22 cellular contexts compared by ENCODE assay signal in genomic region chr2:238267341-238267710, GRCh38. TPM values are rescaled to one million over a fixed set of nuclear protein-coding genes. Genes with fewer than 3 reads are reported as not detected.
A peak's percentile ranks its signal among the peaks of the same experiment; 100 is the strongest.
DNase-seq lines count a peak whose midpoint lies in the region; ATAC-seq and TF ChIP-seq lines count a peak whose summit lies in the region.
"Had no signal": no experiment of that assay in that cellular context is flagged by ENCODE, and none has a peak within 500 bp of the region (broad histone marks: within the 10 kb centered on the region; RNA-seq: fewer than 3 reads in every experiment).

No MANE protein-coding gene starts in this region.

- H3K27ac ChIP-seq in IMR-90 (ENCODE audit: insufficient read depth, low read length), result no peak overlapping the region
- H3K27ac ChIP-seq in trophoblast cell (ENCODE audit: low read depth, low read length), result no peak overlapping the region
- H3K27ac ChIP-seq: adrenal gland, dorsolateral prefrontal cortex had no signal

- H3K9ac ChIP-seq in IMR-90 (ENCODE audit: low read depth, low read length) (no peak overlapping the region), trophoblast cell (ENCODE audit: low read length) (no peak overlapping the region)

- H3K4me1 ChIP-seq in IMR-90 (ENCODE audit: control insufficient read depth, insufficient read depth, low read length) (peaks cover 4% of the 10 kb centered on the region; the same call in 1 of the 2 replicates), trophoblast cell (ENCODE audit: control insufficient read depth in 1 of 2, insufficient read depth in 2 of 2, low read length in 2 of 2) (peaks cover 18 to 29% of the 10 kb centered on the region in 2 experiments)

- DNase-seq in activated T-cell treated with anti-CD3 and anti-CD28 coated beads, Interleukin-2, amount 50 U/mL, for 24 hours, result no peak
- DNase-seq in activated T-cell treated with anti-CD3 and anti-CD28 coated beads, Interleukin-2, amount 50 U/mL, for 48 hours, result no peak
- DNase-seq in IMR-90, result peak; percentile 42
- DNase-seq in MCF 10A (ENCODE audit: unreplicated experiment), result peak; percentile 83
- no peak for DNase-seq in trophoblast cell
- no peak for DNase-seq in NCI-H2029 treated with DMSO at 0.1 percent for 48 hours (lab: John Stamatoyannopoulos, UW)
- DNase-seq in activated effector memory CD4-positive, alpha-beta T cell treated with Interleukin-2 at 50 U/mL for 16 hours, result no peak
- DNase-seq: ACHN; activated CD4-positive, alpha-beta memory T cell treated with anti-CD3 and anti-CD28 coated beads, Interleukin-2, amount 10 ng/mL, durations not matched to agents 7 days and 5 days; adrenal gland; central memory CD4-positive, alpha-beta T cell; dorsolateral prefrontal cortex; erythroblast; HCEC 1CT; KBM-7; NCI-H1048; NCI-H524 treated with DMSO at 0.1 percent for 48 hours; substantia nigra had no signal

- H2AK5ac ChIP-seq in IMR-90 (ENCODE audit: low read depth, low read length) (peak overlapping the region; percentile 58; the same call in 1 of the 2 replicates), trophoblast cell (ENCODE audit: low read length) (no peak overlapping the region)

- no peak overlapping the region for H2BK20ac ChIP-seq in IMR-90 (ENCODE audit: low read depth, low read length)

- POLR2A ChIA-PET in IMR-90 (lab: Charles Lee; ENCODE audit: unreplicated experiment), result interaction anchor here (0.6 kb wide), 1 partner anchor 12 kb away, joined by 4 read pairs; no protein-coding TSS in a partner anchor
- POLR2A ChIA-PET in MCF 10A (lab: Yijun Ruan, JAX), result interaction anchor here (0.7 to 6.3 kb wide), 5 partner anchors 12 to 65 kb away, joined by 3 to 95 read pairs (median 3); partner anchors contain the start of gene PER2

- peak overlapping the region; percentile 60 for H3K4ac ChIP-seq in IMR-90 (ENCODE audit: low read depth, low read length)
- H3K4ac ChIP-seq in trophoblast cell (ENCODE audit: low read depth, low read length), result no peak overlapping the region

- intact Hi-C loops in IMR-90 (cut with micrococcal nuclease) (loop anchor here (10.0 kb wide), 1 partner anchor 493 kb away; no protein-coding TSS in a partner anchor), MCF 10A (cut with micrococcal nuclease) (no loop called here)

- H2AFZ ChIP-seq in IMR-90 (replicated peaks; ENCODE audit: low read length, poor library complexity), result peak overlapping the region; percentile 65
- H2AFZ ChIP-seq in trophoblast cell (ENCODE audit: insufficient read depth, low read length, poor library complexity), result no peak overlapping the region

- peak overlapping the region; percentile 41 for H3K27ac Mint-ChIP-seq in activated T-cell treated with anti-CD3 and anti-CD28 coated beads, Interleukin-2, amount 50 U/mL, for 24 hours
- H3K27ac Mint-ChIP-seq in MCF 10A (ENCODE audit: low read depth, unreplicated experiment), result peak overlapping the region; percentile 80
- H3K27ac Mint-ChIP-seq: activated CD4-positive, alpha-beta memory T cell treated with anti-CD3 and anti-CD28 coated beads, Interleukin-2, amount 10 ng/mL, durations not matched to agents 7 days and 5 days; T-helper 2 cell treated with Interferon-gamma antibody and Interleukin-4, amounts not matched to agents 5 μg/mL and 100 μg/mL, for 36 hours; WTC11 had no signal

- H4K5ac ChIP-seq in IMR-90 (ENCODE audit: low read depth, low read length), result no peak overlapping the region; the same call in 1 of the 2 replicates

- no peak overlapping the region for H4K91ac ChIP-seq in IMR-90 (ENCODE audit: insufficient read depth, low read depth, low read length)
- peak overlapping the region; percentile 75 for H4K91ac ChIP-seq in trophoblast cell (ENCODE audit: low read depth, low read length)

- H2AK9ac ChIP-seq in IMR-90 (replicated peaks; ENCODE audit: low read depth, low read length, poor library complexity), result peak overlapping the region; percentile 81

- no peak overlapping the region for H4K12ac ChIP-seq in trophoblast cell (ENCODE audit: low read depth, low read length)

- H3K14ac ChIP-seq in IMR-90 (replicated peaks; ENCODE audit: low read depth, low read length) (peak overlapping the region; percentile 44; the same call in 1 of the 2 replicates), trophoblast cell (ENCODE audit: low read length) (peak overlapping the region; percentile 16)

- peaks cover 5% of the 10 kb centered on the region for H3K4me1 Mint-ChIP-seq in activated T-cell treated with anti-CD3 and anti-CD28 coated beads, Interleukin-2, amount 50 U/mL, for 24 hours (ENCODE audit: low read depth)
- H3K4me1 Mint-ChIP-seq in MCF 10A (ENCODE audit: insufficient read depth, unreplicated experiment), result peaks cover 20% of the 10 kb centered on the region

- no peak for TF ChIP-seq RAD21 in IMR-90 (IDR thresholded peaks at IDR 0.05; ENCODE audit: low read length)

- H3K36me3 ChIP-seq in IMR-90 (ENCODE audit: control insufficient read depth, insufficient read depth, low read length) (peaks cover 10% of the 10 kb centered on the region), trophoblast cell (ENCODE audit: control insufficient read depth in 1 of 2, insufficient read depth in 2 of 2, low read length in 2 of 2) (peaks cover 0 to 5% of the 10 kb centered on the region in 2 experiments)

- H3K23ac ChIP-seq in IMR-90 (ENCODE audit: low read depth, low read length) (0 out of 2 replicates have a peak overlapping the region, but pooled peaks have one; percentile 11), trophoblast cell (ENCODE audit: low read length) (no peak overlapping the region)

- peak overlapping the region in 1 of 2 experiments; percentile 35; a peak in 1 of 4 replicates for H4K8ac ChIP-seq in IMR-90 (ENCODE audit: low read depth in 2 of 2, low read length in 2 of 2)
- no peak overlapping the region for H4K8ac ChIP-seq in trophoblast cell (ENCODE audit: low read depth, low read length)

- no peak for TF ChIP-seq POLR2A in IMR-90 (IDR thresholded peaks at IDR 0.05; ENCODE audit: low read depth, low read length)

- H3K4me3 ChIP-seq in IMR-90 (ENCODE audit: insufficient read depth, low read depth, low read length), result no peak overlapping the region
- no peak overlapping the region for H3K4me3 ChIP-seq in trophoblast cell (ENCODE audit: low read depth, low read length)
- H3K4me3 ChIP-seq: adrenal gland, dorsolateral prefrontal cortex had no signal

- peaks cover 6% of the 10 kb centered on the region; the same call in 1 of the 2 replicates for H3K9me1 ChIP-seq in IMR-90 (ENCODE audit: insufficient read depth, low read length)

- ATAC-seq in IMR-90 (ENCODE audit: low read depth) (no peak), HG03108 (IDR thresholded peaks at IDR 0.05; ENCODE audit: unreplicated experiment) (no peak)

- H3K4me2 ChIP-seq in IMR-90 (ENCODE audit: low read depth, low read length) (no peak overlapping the region), trophoblast cell (ENCODE audit: low read length) (no peak overlapping the region)

- BruUV-seq in IMR-90 (replicated peaks; lab: Mats Ljungman, UMichigan) (no TSS peak), MCF 10A (replicated peaks; lab: Mats Ljungman, UMichigan) (no TSS peak)

- H3K18ac ChIP-seq in IMR-90 (ENCODE audit: low read depth, low read length) (no peak overlapping the region), trophoblast cell (ENCODE audit: low read length) (no peak overlapping the region)

- no peak overlapping the region for H2BK12ac ChIP-seq in trophoblast cell (ENCODE audit: low read length)

- H3K27me3 Mint-ChIP-seq in activated T-cell treated with anti-CD3 and anti-CD28 coated beads, Interleukin-2, amount 50 U/mL, for 24 hours, result no peaks in the 10 kb centered on the region
- no peaks in the 10 kb centered on the region for H3K27me3 Mint-ChIP-seq in MCF 10A (ENCODE audit: insufficient read depth, unreplicated experiment)
- H3K27me3 Mint-ChIP-seq: activated CD4-positive, alpha-beta memory T cell treated with anti-CD3 and anti-CD28 coated beads, Interleukin-2, amount 10 ng/mL, durations not matched to agents 7 days and 5 days had no signal

- peak overlapping the region; percentile 60 for H2BK5ac ChIP-seq in IMR-90 (ENCODE audit: low read depth, low read length, poor library complexity, severe bottlenecking)
- H2BK5ac ChIP-seq in trophoblast cell (ENCODE audit: low read depth, low read length, poor library complexity), result no peak overlapping the region

- in situ Hi-C loops in IMR-90 (cut with MboI; ENCODE audit: low sequenced_read_pairs), result no loop called here

- no peak overlapping the region for H3K56ac ChIP-seq in IMR-90 (ENCODE audit: extremely low read depth, insufficient read depth, low read length)

- H2BK120ac ChIP-seq in IMR-90 (ENCODE audit: low read depth, low read length) (peak overlapping the region; percentile 27; the same call in 1 of the 2 replicates), trophoblast cell (ENCODE audit: insufficient read depth, low read length, poor library complexity) (no peak overlapping the region)

- no peaks in the 10 kb centered on the region for H4K20me1 ChIP-seq in IMR-90 (ENCODE audit: insufficient read depth, low read length)

- dilution Hi-C loops in IMR-90 (cut with HindIII; ENCODE audit: low sequenced_read_pairs, unreplicated experiment), result no loop called here

- CTCF ChIA-PET in IMR-90 (lab: Yijun Ruan, JAX), result no interaction called here
- CTCF ChIA-PET in MCF 10A (lab: Yijun Ruan, JAX), result interaction anchor here (0.7 to 1.3 kb wide), 4 partner anchors 11 to 72 kb away, joined by 3 to 4 read pairs (median 3); no protein-coding TSS in a partner anchor

- no peak overlapping the region for H3K4me3 Mint-ChIP-seq in activated T-cell treated with anti-CD3 and anti-CD28 coated beads, Interleukin-2, amount 50 U/mL, for 24 hours
- peak overlapping the region; percentile 19 for H3K4me3 Mint-ChIP-seq in MCF 10A (ENCODE audit: unreplicated experiment)
- H3K4me3 Mint-ChIP-seq: activated CD4-positive, alpha-beta memory T cell treated with anti-CD3 and anti-CD28 coated beads, Interleukin-2, amount 10 ng/mL, durations not matched to agents 7 days and 5 days; CD14-positive monocyte; T-helper 2 cell treated with Interferon-gamma antibody and Interleukin-4, amounts not matched to agents 5 μg/mL and 100 μg/mL, for 36 hours; WTC11 had no signal

- H3K79me1 ChIP-seq in IMR-90 (ENCODE audit: low read depth in 1 of 2, low read length in 2 of 2) (no peaks in the 10 kb centered on the region), trophoblast cell (ENCODE audit: low read length) (peaks cover 7% of the 10 kb centered on the region)

- H3K9me3 ChIP-seq in IMR-90 (ENCODE audit: control insufficient read depth, insufficient read depth, low read length), result no peaks in the 10 kb centered on the region
- no peaks in the 10 kb centered on the region for H3K9me3 ChIP-seq in trophoblast cell (ENCODE audit: insufficient read depth, low read depth, low read length)
- H3K9me3 ChIP-seq: adrenal gland had no signal

- H3K9me3 Mint-ChIP-seq in activated T-cell treated with anti-CD3 and anti-CD28 coated beads, Interleukin-2, amount 50 U/mL, for 24 hours, result no peaks in the 10 kb centered on the region
- H3K9me3 Mint-ChIP-seq in MCF 10A (ENCODE audit: unreplicated experiment), result no peaks in the 10 kb centered on the region
- H3K9me3 Mint-ChIP-seq: activated CD4-positive, alpha-beta memory T cell treated with anti-CD3 and anti-CD28 coated beads, Interleukin-2, amount 10 ng/mL, durations not matched to agents 7 days and 5 days; T-helper 2 cell treated with Interferon-gamma antibody and Interleukin-4, amounts not matched to agents 5 μg/mL and 100 μg/mL, for 36 hours; WTC11 had no signal

- no peak for TF ChIP-seq CTCF in IMR-90 (conservative IDR thresholded peaks at IDR 0.05; ENCODE audit: low read depth, low read length)
- no peak for TF ChIP-seq CTCF in MCF 10A (IDR thresholded peaks at IDR 0.05; ENCODE audit: unreplicated experiment)

- H2BK15ac ChIP-seq in IMR-90 (ENCODE audit: low read depth, low read length), result no peak overlapping the region

- H3K27me3 ChIP-seq in IMR-90 (ENCODE audit: control insufficient read depth, insufficient read depth, low read length) (no peaks in the 10 kb centered on the region), trophoblast cell (ENCODE audit: insufficient read depth, low read length) (no peaks in the 10 kb centered on the region)
- H3K27me3 ChIP-seq: adrenal gland, dorsolateral prefrontal cortex had no signal

- H3K36me3 Mint-ChIP-seq in activated T-cell treated with anti-CD3 and anti-CD28 coated beads, Interleukin-2, amount 50 U/mL, for 24 hours (ENCODE audit: low read depth), result peaks cover 80% of the 10 kb centered on the region
- H3K36me3 Mint-ChIP-seq in MCF 10A (ENCODE audit: insufficient read depth, unreplicated experiment), result peaks cover 64% of the 10 kb centered on the region

- no peaks in the 10 kb centered on the region for H3K79me2 ChIP-seq in trophoblast cell (ENCODE audit: control insufficient read depth, insufficient read depth, low read length, poor library complexity)

- WGBS in IMR-90 (ENCODE audit: extremely low coverage in 2 of 2, insufficient read length in 1 of 2), 2 experiments, result 100% methylated on average over 1 of the region's 1 CpG; no CpG with 5 or more reads in 1 of the 2 experiments
- no CpG with 5 or more reads among the region's 1 CpG for WGBS in trophoblast cell (ENCODE audit: extremely low coverage, insufficient coverage, insufficient read length)

RNA-seq across cellular contexts. Expression of gene PER2, which starts 21.1 kb away (rescaled TPM):
- 2.8 and 3.2 TPM in 2 replicates for total RNA-seq in IMR-90 (2012; rRNA removed)
- polyA plus RNA-seq in IMR-90 (2012; rRNA removed), result 1.7 and 2.1 TPM in 2 replicates
- polyA plus RNA-seq in IMR-90 (2012; cell fraction: cytosol; rRNA removed), result 0.60 and 0.80 TPM in 2 replicates
- polyA plus RNA-seq in IMR-90 (2012; cell fraction: nucleus; rRNA removed; ENCODE audit: low replicate concordance), result 4.5 and 5.2 TPM in 2 replicates
- total RNA-seq in MCF 10A (2022), result 8.9 and 13.8 TPM in 2 replicates
- polyA plus RNA-seq in trophoblast cell (2013), result 2.0 and 2.2 TPM in 2 replicates

RNA-seq across cellular contexts. Expression of gene HES6, which starts 27.5 kb away (rescaled TPM):
- total RNA-seq in IMR-90 (2012; rRNA removed), result 1.3 and 1.4 TPM in 2 replicates
- 3.3 TPM in 2 replicates for polyA plus RNA-seq in IMR-90 (2012; rRNA removed)
- polyA plus RNA-seq in IMR-90 (2012; cell fraction: cytosol; rRNA removed), result 3.6 and 6.2 TPM in 2 replicates
- 9.5 and 25.2 TPM in 2 replicates for polyA plus RNA-seq in IMR-90 (2012; cell fraction: nucleus; rRNA removed; ENCODE audit: low replicate concordance)
- total RNA-seq in MCF 10A (2022), result 16.8 and 19.7 TPM in 2 replicates
- polyA plus RNA-seq in trophoblast cell (2013), result 4.2 and 4.3 TPM in 2 replicates

RNA-seq across cellular contexts. Expression of gene TRAF3IP1, which starts 53.0 kb away (rescaled TPM):
- total RNA-seq in IMR-90 (2012; rRNA removed) (5.9 and 6.9 TPM in 2 replicates), MCF 10A (2022) (19.1 and 30.1 TPM in 2 replicates)
- 6.0 and 8.3 TPM in 2 replicates for polyA plus RNA-seq in IMR-90 (2012; rRNA removed)
- polyA plus RNA-seq in IMR-90 (2012; cell fraction: cytosol; rRNA removed), result 2.4 and 4.0 TPM in 2 replicates
- 6.0 and 8.0 TPM in 2 replicates for polyA plus RNA-seq in IMR-90 (2012; cell fraction: nucleus; rRNA removed; ENCODE audit: low replicate concordance)
- polyA plus RNA-seq in trophoblast cell (2013), result 6.4 and 6.5 TPM in 2 replicates

Comparison
In these comparisons a context has a peak if more than half of its experiments do, and no peak if none do; other contexts are left out.
1. DNase-seq: peak in IMR-90 (single experiment) and MCF 10A (single experiment); none in activated T-cell treated with anti-CD3 and anti-CD28 coated beads, Interleukin-2, amount 50 U/mL, for 24 hours (single experiment), activated T-cell treated with anti-CD3 and anti-CD28 coated beads, Interleukin-2, amount 50 U/mL, for 48 hours (0 of 2), trophoblast cell (0 of 2), NCI-H2029 treated with DMSO at 0.1 percent for 48 hours (single experiment) and activated effector memory CD4-positive, alpha-beta T cell treated with Interleukin-2 at 50 U/mL for 16 hours (single experiment).